8 cellular contexts compared by ENCODE assay signal in the genomic region with DNA sequence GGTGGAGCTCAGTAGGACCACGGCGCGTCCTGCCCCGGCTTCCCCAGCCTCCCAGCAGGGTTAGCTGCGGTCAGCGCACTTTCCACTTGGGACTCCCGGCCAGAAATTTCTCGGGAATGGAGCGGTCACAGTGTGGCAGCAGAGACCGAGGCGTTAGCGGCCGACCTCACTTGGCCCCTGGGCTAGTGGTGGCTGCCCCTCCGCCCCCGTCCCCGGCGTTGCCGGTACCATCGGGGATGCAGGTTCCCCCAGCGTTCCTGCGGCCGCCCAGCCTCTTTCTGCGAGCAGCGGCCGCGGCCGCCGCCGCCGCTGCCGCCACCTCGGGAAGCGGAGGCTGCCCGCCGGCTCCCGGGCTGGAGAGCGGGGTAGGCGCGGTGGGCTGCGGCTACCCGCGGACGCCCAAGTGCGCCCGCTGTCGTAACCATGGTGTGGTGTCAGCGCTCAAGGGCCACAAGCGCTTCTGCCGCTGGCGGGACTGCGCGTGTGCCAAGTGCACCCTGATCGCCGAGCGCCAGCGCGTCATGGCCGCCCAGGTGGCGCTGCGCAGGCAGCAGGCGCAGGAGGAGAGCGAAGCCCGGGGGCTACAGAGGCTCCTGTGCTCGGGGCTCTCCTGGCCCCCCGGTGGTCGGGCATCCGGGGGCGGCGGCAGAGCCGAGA. TPM values are rescaled to one million over a fixed set of nuclear protein-coding genes. Genes with fewer than 3 reads are reported as not detected.
DNase-seq lines count a peak whose midpoint lies in the region; ATAC-seq, FAIRE-seq and TF ChIP-seq lines count a peak whose summit lies in the region.

No MANE protein-coding gene starts in this region.

- TF ChIP-seq CTCF in AG04450 (IDR thresholded peaks at IDR 0.05; ENCODE audit: low read depth, low read length) (0 out of 2 replicates have a peak, but pooled peaks have one; percentile 12), HL-60 (IDR thresholded peaks at IDR 0.05; ENCODE audit: insufficient read depth, low read length) (no peak), bronchial epithelial cell (IDR thresholded peaks at IDR 0.05; ENCODE audit: insufficient read depth, low read length, severe bottlenecking) (peak; percentile 63)

- no peaks in the 10 kb centered on the region for H3K9me3 ChIP-seq in AG04450 (ENCODE audit: control insufficient read depth, insufficient read depth, low read length)
- no peaks in the 10 kb centered on the region for H3K9me3 ChIP-seq in skeletal muscle satellite cell (replicated peaks; ENCODE audit: low read length)

- no peak overlapping the region for H3K27ac ChIP-seq in AG04450 (ENCODE audit: low read depth, low read length)
- H3K27ac ChIP-seq in HL-60 (replicated peaks) = no peak overlapping the region

- POLR2A ChIA-PET in AG04450 (lab: Yijun Ruan, JAX) = no interaction called here

- peak; percentile 89 for ATAC-seq in GM18909 (IDR thresholded peaks at IDR 0.05; ENCODE audit: poor library complexity, unreplicated experiment)
- ATAC-seq in GM21447 (IDR thresholded peaks at IDR 0.05; ENCODE audit: unreplicated experiment) = no peak

- no peak for FAIRE-seq in bronchial epithelial cell (lab: Jason Lieb, UNC)

- no peaks in the 10 kb centered on the region for H3K36me3 ChIP-seq in bronchial epithelial cell (ENCODE audit: control insufficient read depth, insufficient read depth, low read length)
- no peaks in the 10 kb centered on the region for H3K36me3 ChIP-seq in skeletal muscle satellite cell (ENCODE audit: insufficient read depth, low read length)

- peaks cover 8% of the 10 kb centered on the region for H3K4me1 ChIP-seq in skeletal muscle satellite cell (ENCODE audit: control insufficient read depth, insufficient read depth, low read length)

- H3K27me3 ChIP-seq in AG04450 (ENCODE audit: control insufficient read depth, insufficient read depth, low read length) = no peaks in the 10 kb centered on the region
- H3K27me3 ChIP-seq in HL-60 (ENCODE audit: insufficient read depth, poor library complexity, severe bottlenecking) = peaks cover 7% of the 10 kb centered on the region
- H3K27me3 ChIP-seq in bronchial epithelial cell (ENCODE audit: control insufficient read depth, insufficient read depth, low read length) = no peaks in the 10 kb centered on the region
- no peaks in the 10 kb centered on the region for H3K27me3 ChIP-seq in skeletal muscle satellite cell (ENCODE audit: control insufficient read depth, insufficient read depth, low read length)

- CTCF ChIA-PET in AG04450 (lab: Charles Lee) = interaction anchor here (1.1 to 2.0 kb wide), 2 partner anchors 140 to 633 kb away, joined by 3 to 6 read pairs; no protein-coding TSS in a partner anchor

- peak overlapping the region; percentile 81 for H3K9ac ChIP-seq in skeletal muscle satellite cell (ENCODE audit: low read depth, low read length)

- DNase-seq in AG04450 (ENCODE audit: low read depth, low spot score) = no peak
- peak in 1 of 2 experiments; percentile 17 for DNase-seq in HL-60 (ENCODE audit: low read depth in 1 of 2, low spot score in 1 of 2)
- peak; percentile 70 for DNase-seq in RPMI8226
- DNase-seq in bronchial epithelial cell (ENCODE audit: low read depth) = peak; percentile 65
- DNase-seq in inferior parietal cortex (ENCODE audit: extremely low spot score) = peak; percentile 32

- peak overlapping the region; percentile 65 for H3K4me3 ChIP-seq in AG04450 (ENCODE audit: low read depth, low read length)
- peak overlapping the region; percentile 24 for H3K4me3 ChIP-seq in HL-60 (replicated peaks; ENCODE audit: insufficient read depth, low read length)
- peak overlapping the region; percentile 86 for H3K4me3 ChIP-seq in bronchial epithelial cell (ENCODE audit: low read depth, low read length)
- peak overlapping the region; percentile 93 for H3K4me3 ChIP-seq in skeletal muscle satellite cell (ENCODE audit: low read length)

- H3K4me2 ChIP-seq in skeletal muscle satellite cell (ENCODE audit: low read length) = peak overlapping the region; percentile 91

RNA-seq across cellular contexts. Expression of a gene that starts 0.5 kb away (rescaled TPM):
- 0.05 and 0.07 TPM in 2 replicates for polyA plus RNA-seq in AG04450 (2011; rRNA removed)
- 0.05 and 0.26 TPM in 2 replicates for polyA minus RNA-seq in AG04450 (2011; rRNA and poly(A)+ RNA removed)
- total RNA-seq in bronchial epithelial cell = 3.9 and 5.6 TPM in 2 replicates
- under 0.01 and 0.51 TPM in 2 replicates for total RNA-seq in skeletal muscle satellite cell (2012; rRNA removed)

Comparison
In these comparisons a context has a peak if more than half of its experiments do, and no peak if none do; other contexts are left out.
1. H3K4me3 ChIP-seq: peak in every context shown above with its lines; median percentile 93 in skeletal muscle satellite cell; 86 in bronchial epithelial cell; 65 in AG04450; 24 in HL-60.